In the genomic region with DNA sequence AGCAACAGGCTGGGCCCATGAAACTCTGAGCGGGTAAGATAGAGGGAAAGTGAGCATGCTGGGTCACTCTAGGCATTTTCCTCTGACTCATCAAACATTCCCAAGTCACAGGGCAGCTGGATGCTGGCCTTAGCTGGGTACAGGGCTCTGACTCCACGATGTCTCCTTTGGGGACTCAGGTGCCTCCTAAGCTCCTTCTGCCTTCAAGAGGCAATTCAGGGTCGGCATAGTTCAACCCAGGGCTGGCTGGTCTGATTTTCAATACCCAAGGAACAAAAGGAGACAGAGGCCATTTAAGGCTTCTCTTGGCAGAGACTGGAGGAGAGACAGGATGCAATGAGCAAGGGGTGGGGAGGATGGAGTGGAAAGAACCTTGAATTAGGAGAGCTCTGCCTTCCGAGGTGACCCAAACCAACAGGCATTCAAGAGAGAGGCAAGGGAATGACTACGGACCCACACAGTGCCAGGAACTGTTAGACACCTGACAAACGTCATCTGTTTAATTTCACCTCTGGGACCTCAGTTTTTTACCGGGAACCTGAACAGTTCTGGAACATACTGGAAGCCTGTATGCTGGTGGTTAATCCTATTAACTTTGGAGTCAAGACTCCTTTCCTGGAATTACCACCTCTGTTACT, we compare ENCODE assay signal across 8 cellular contexts. TPM values are rescaled to one million over a fixed set of nuclear protein-coding genes. Genes with fewer than 3 reads are reported as not detected.
A peak's percentile ranks its signal among the peaks of the same experiment; 100 is the strongest.
DNase-seq lines count a peak whose midpoint lies in the region; ATAC-seq and TF ChIP-seq lines count a peak whose summit lies in the region.

No MANE protein-coding gene starts in this region.

- H3K27ac Mint-ChIP-seq in activated CD4-positive, alpha-beta T cell treated with anti-CD3 and anti-CD28 coated beads, Interleukin-2, amount 10 ng/mL, durations not matched to agents 7 days and 5 days: no peak overlapping the region

- POLR2A ChIA-PET in activated CD4-positive, alpha-beta T cell treated with anti-CD3 and anti-CD28 coated beads, Interleukin-2, amount 10 ng/mL, durations not matched to agents 7 days and 5 days (lab: Charles Lee): interaction anchor here (0.6 kb wide), 1 partner anchor 9 kb away, joined by 3 read pairs; no protein-coding TSS in a partner anchor

- H3K36me3 ChIP-seq in ACC112 (ENCODE audit: insufficient read depth, low read length) (no peaks in the 10 kb centered on the region), HUES64 (ENCODE audit: insufficient read depth, low read length) (peaks cover 21% of the 10 kb centered on the region), mesenchymal stem cell (ENCODE audit: control insufficient read depth in 1 of 2, insufficient read depth in 2 of 2, low read depth in 1 of 2, low read length in 2 of 2) (peaks cover 21 to 31% of the 10 kb centered on the region in 2 experiments)

- H3K9me3 ChIP-seq in HUES64 (ENCODE audit: insufficient read depth, low read depth, low read length) (no peaks in the 10 kb centered on the region), mesenchymal stem cell (ENCODE audit: control insufficient read depth, low read length) (no peaks in the 10 kb centered on the region)

- H3K23ac ChIP-seq in mesenchymal stem cell (ENCODE audit: low read length in 2 of 2): no peak overlapping the region

- H3K4me1 Mint-ChIP-seq in activated CD4-positive, alpha-beta T cell treated with anti-CD3 and anti-CD28 coated beads, Interleukin-2, amount 10 ng/mL, durations not matched to agents 7 days and 5 days: peaks cover 33% of the 10 kb centered on the region

- peak overlapping the region; percentile 85 for H3K4me3 ChIP-seq in ACC112 (ENCODE audit: low read depth, low read length)
- peak overlapping the region; percentile 90 for H3K4me3 ChIP-seq in HUES64 (ENCODE audit: low read length)
- peak overlapping the region; percentile 90 for H3K4me3 ChIP-seq in coronary artery
- peak overlapping the region in 1 of 2 experiments; percentile 90 for H3K4me3 ChIP-seq in mesenchymal stem cell (ENCODE audit: insufficient read depth in 1 of 2, low read depth in 1 of 2, low read length in 2 of 2)

- 43% methylated on average over 7 of the region's 7 CpGs for WGBS in HUES64
- WGBS in mesenchymal stem cell: 34% methylated on average over 7 of the region's 7 CpGs

- H3K18ac ChIP-seq in mesenchymal stem cell (ENCODE audit: low read depth in 1 of 2, low read length in 2 of 2): peak overlapping the region in 1 of 2 experiments; percentile 18

- peaks cover 10% of the 10 kb centered on the region for H3K79me2 ChIP-seq in ACC112 (ENCODE audit: control insufficient read depth, insufficient read depth, low read length, unreplicated experiment)

- H3K27ac ChIP-seq in ACC112 (ENCODE audit: low read depth, low read length) (peak overlapping the region; percentile 95), HUES64 (ENCODE audit: low read depth, low read length) (no peak overlapping the region), coronary artery (peak overlapping the region; percentile 94 to 98), mesenchymal stem cell (ENCODE audit: low read length, poor library complexity, severe bottlenecking) (peak overlapping the region; percentile 87)

- CTCF ChIA-PET in activated CD4-positive, alpha-beta T cell treated with anti-CD3 and anti-CD28 coated beads, Interleukin-2, amount 10 ng/mL, durations not matched to agents 7 days and 5 days (lab: Charles Lee): interaction anchor here (0.8 to 2.9 kb wide), 13 partner anchors 9 to 222 kb away, joined by 3 to 30 read pairs (median 6); partner anchors contain the start of genes GALK1, TRIM47 and UNC13D

- H3K27me3 ChIP-seq in ACC112 (ENCODE audit: insufficient read depth, low read length) (no peaks in the 10 kb centered on the region), HUES64 (ENCODE audit: insufficient read depth, low read length) (no peaks in the 10 kb centered on the region), mesenchymal stem cell (ENCODE audit: control insufficient read depth in 1 of 2, insufficient read depth in 1 of 2, low read length in 2 of 2) (no peaks in the 10 kb centered on the region)

- ATAC-seq in HG02588 (IDR thresholded peaks at IDR 0.05; ENCODE audit: unreplicated experiment) (no peak), HG03095 (IDR thresholded peaks at IDR 0.05; ENCODE audit: unreplicated experiment) (no peak), HG02678 (IDR thresholded peaks at IDR 0.05; ENCODE audit: unreplicated experiment) (no peak)

- H4K8ac ChIP-seq in mesenchymal stem cell (ENCODE audit: low read length): no peak overlapping the region

- H3K4ac ChIP-seq in mesenchymal stem cell (ENCODE audit: low read depth in 1 of 2, low read length in 2 of 2): peak overlapping the region; percentile 31 to 65

- TF ChIP-seq CTCF in coronary artery (IDR thresholded peaks at IDR 0.05): no peak

- peaks cover 15% of the 10 kb centered on the region for H3K36me3 Mint-ChIP-seq in activated CD4-positive, alpha-beta T cell treated with anti-CD3 and anti-CD28 coated beads, Interleukin-2, amount 10 ng/mL, durations not matched to agents 7 days and 5 days (ENCODE audit: low read depth)

- H2BK12ac ChIP-seq in mesenchymal stem cell (ENCODE audit: low read length in 2 of 2): no peak overlapping the region

- H3K14ac ChIP-seq in mesenchymal stem cell (ENCODE audit: low read length in 2 of 2): no peak overlapping the region

- peak overlapping the region; percentile 28 for H2AK5ac ChIP-seq in mesenchymal stem cell (ENCODE audit: low read length, severe bottlenecking)

- no peak overlapping the region for H3K4me3 Mint-ChIP-seq in activated CD4-positive, alpha-beta T cell treated with anti-CD3 and anti-CD28 coated beads, Interleukin-2, amount 10 ng/mL, durations not matched to agents 7 days and 5 days

- peak overlapping the region; percentile 70 for H3K4me2 ChIP-seq in mesenchymal stem cell (ENCODE audit: low read length, poor library complexity, severe bottlenecking)

- H3K27me3 Mint-ChIP-seq in activated CD4-positive, alpha-beta T cell treated with anti-CD3 and anti-CD28 coated beads, Interleukin-2, amount 10 ng/mL, durations not matched to agents 7 days and 5 days: no peaks in the 10 kb centered on the region

- no peak for DNase-seq in coronary artery (ENCODE audit: low spot score)
- peak; percentile 91 for DNase-seq in mesenchymal stem cell
- DNase-seq in activated CD4-positive, alpha-beta T cell treated with anti-CD3 and anti-CD28 coated beads, Interleukin-2, amount 10 ng/mL, durations not matched to agents 7 days and 5 days: no peak

- peaks cover 24% of the 10 kb centered on the region for H3K4me1 ChIP-seq in ACC112 (ENCODE audit: control insufficient read depth, insufficient read depth, low read length, unreplicated experiment)
- H3K4me1 ChIP-seq in HUES64 (ENCODE audit: insufficient read depth, low read length): peaks cover 10% of the 10 kb centered on the region
- H3K4me1 ChIP-seq in mesenchymal stem cell (ENCODE audit: control insufficient read depth, insufficient read depth, low read depth, low read length): peaks cover 9% of the 10 kb centered on the region

- H4K91ac ChIP-seq in mesenchymal stem cell (ENCODE audit: low read length): no peak overlapping the region

- H3K79me1 ChIP-seq in mesenchymal stem cell (replicated peaks; ENCODE audit: low read length, poor library complexity, severe bottlenecking): peaks cover 10% of the 10 kb centered on the region

- H2BK5ac ChIP-seq in mesenchymal stem cell (ENCODE audit: low read depth, low read length, poor library complexity, severe bottlenecking): no peak overlapping the region

- H2BK15ac ChIP-seq in mesenchymal stem cell (ENCODE audit: low read depth, poor library complexity, severe bottlenecking): no peak overlapping the region

- H3K9me3 Mint-ChIP-seq in activated CD4-positive, alpha-beta T cell treated with anti-CD3 and anti-CD28 coated beads, Interleukin-2, amount 10 ng/mL, durations not matched to agents 7 days and 5 days: no peaks in the 10 kb centered on the region

- no peak overlapping the region for H2BK120ac ChIP-seq in mesenchymal stem cell (ENCODE audit: low read depth, low read length)

- H3K9ac ChIP-seq in HUES64 (ENCODE audit: low read depth, low read length) (peak overlapping the region; percentile 45), mesenchymal stem cell (ENCODE audit: low read length) (peak overlapping the region; percentile 94)

- H2AFZ ChIP-seq in ACC112 (ENCODE audit: low read length, unreplicated experiment) (no peak overlapping the region), mesenchymal stem cell (ENCODE audit: low read depth, low read length) (no peak overlapping the region)

RNA-seq across cellular contexts. Expression of gene WBP2, which starts 0.9 kb away (rescaled TPM):
- 52.7 TPM for polyA plus RNA-seq in HUES64 (2013, experiment 1 of 2)
- 68.0 TPM for polyA plus RNA-seq in HUES64 (2013, experiment 2 of 2)
- 173 TPM for polyA plus RNA-seq in mesenchymal stem cell (2013, experiment 1 of 2)
- polyA plus RNA-seq in mesenchymal stem cell (2013, experiment 2 of 2): 171 TPM
- 10 to 100 TPM; 76.8 to 83.5 TPM for total RNA-seq in activated CD4-positive, alpha-beta T cell treated with anti-CD3 and anti-CD28 coated beads, Interleukin-2, amount 10 ng/mL, durations not matched to agents 7 days and 5 days

RNA-seq across cellular contexts. Expression of gene UNC13D, which starts 10.0 kb away (rescaled TPM):
- polyA plus RNA-seq in HUES64 (2013, experiment 1 of 2): 3.7 TPM
- 4.8 TPM for polyA plus RNA-seq in HUES64 (2013, experiment 2 of 2)
- polyA plus RNA-seq in mesenchymal stem cell (2013, experiment 1 of 2): 1.1 TPM
- 0.49 TPM for polyA plus RNA-seq in mesenchymal stem cell (2013, experiment 2 of 2)
- 100 to 1,000 TPM; 161 to 182 TPM for total RNA-seq in activated CD4-positive, alpha-beta T cell treated with anti-CD3 and anti-CD28 coated beads, Interleukin-2, amount 10 ng/mL, durations not matched to agents 7 days and 5 days

RNA-seq across cellular contexts. Expression of gene TRIM47, which starts 24.2 kb away (rescaled TPM):
- polyA plus RNA-seq in HUES64 (2013, experiment 1 of 2): 2.8 TPM
- polyA plus RNA-seq in HUES64 (2013, experiment 2 of 2): 4.8 TPM
- 42.8 TPM for polyA plus RNA-seq in mesenchymal stem cell (2013, experiment 1 of 2)
- 46.1 TPM for polyA plus RNA-seq in mesenchymal stem cell (2013, experiment 2 of 2)
- 10 to 100 TPM; 33.9 to 43.4 TPM for total RNA-seq in activated CD4-positive, alpha-beta T cell treated with anti-CD3 and anti-CD28 coated beads, Interleukin-2, amount 10 ng/mL, durations not matched to agents 7 days and 5 days

RNA-seq across cellular contexts. Expression of gene TRIM65, which starts 42.5 kb away (rescaled TPM):
- polyA plus RNA-seq in HUES64 (2013, experiment 1 of 2): 21.4 TPM
- polyA plus RNA-seq in HUES64 (2013, experiment 2 of 2): 21.0 TPM
- polyA plus RNA-seq in mesenchymal stem cell (2013, experiment 1 of 2): 15.7 TPM
- 15.2 TPM for polyA plus RNA-seq in mesenchymal stem cell (2013, experiment 2 of 2)
- total RNA-seq in activated CD4-positive, alpha-beta T cell treated with anti-CD3 and anti-CD28 coated beads, Interleukin-2, amount 10 ng/mL, durations not matched to agents 7 days and 5 days: 10 to 100 TPM; 26.5 to 28.7 TPM

RNA-seq across cellular contexts. Expression of gene MRPL38, which starts 50.5 kb away (rescaled TPM):
- polyA plus RNA-seq in HUES64 (2013, experiment 1 of 2): 48.8 TPM
- 47.4 TPM for polyA plus RNA-seq in HUES64 (2013, experiment 2 of 2)
- polyA plus RNA-seq in mesenchymal stem cell (2013, experiment 1 of 2): 44.2 TPM
- 41.8 TPM for polyA plus RNA-seq in mesenchymal stem cell (2013, experiment 2 of 2)
- 10 to 100 TPM; 95.9 to 97.5 TPM for total RNA-seq in activated CD4-positive, alpha-beta T cell treated with anti-CD3 and anti-CD28 coated beads, Interleukin-2, amount 10 ng/mL, durations not matched to agents 7 days and 5 days
